1 cellular context compared by ENCODE assay signal in the genomic region with DNA sequence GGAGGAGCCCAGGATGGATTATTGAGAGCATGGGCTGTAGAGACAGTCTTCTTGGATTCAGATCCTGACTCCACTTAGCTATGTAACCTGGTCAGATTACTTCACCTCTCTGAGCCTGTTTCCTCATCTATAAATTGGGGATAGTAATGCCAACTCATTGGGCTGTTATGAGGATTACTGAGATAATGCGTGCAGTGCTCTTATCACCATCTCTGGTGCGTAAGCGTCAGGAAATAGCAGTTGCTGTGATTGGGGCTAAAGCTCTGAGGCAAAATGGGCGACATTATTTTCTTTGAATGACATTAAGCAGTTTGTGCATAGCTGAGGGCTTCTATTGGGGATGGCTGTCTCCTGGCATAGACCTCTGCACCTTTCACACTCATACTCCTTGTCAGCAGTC.
TF ChIP-seq lines count a peak whose summit lies in the region.

No MANE protein-coding gene starts in this region.

TF ChIP-seq in K562, 482 proteins besides CTCF, POLR2A, EP300 and RAD21:
- TF ChIP-seq, protein P1, sequence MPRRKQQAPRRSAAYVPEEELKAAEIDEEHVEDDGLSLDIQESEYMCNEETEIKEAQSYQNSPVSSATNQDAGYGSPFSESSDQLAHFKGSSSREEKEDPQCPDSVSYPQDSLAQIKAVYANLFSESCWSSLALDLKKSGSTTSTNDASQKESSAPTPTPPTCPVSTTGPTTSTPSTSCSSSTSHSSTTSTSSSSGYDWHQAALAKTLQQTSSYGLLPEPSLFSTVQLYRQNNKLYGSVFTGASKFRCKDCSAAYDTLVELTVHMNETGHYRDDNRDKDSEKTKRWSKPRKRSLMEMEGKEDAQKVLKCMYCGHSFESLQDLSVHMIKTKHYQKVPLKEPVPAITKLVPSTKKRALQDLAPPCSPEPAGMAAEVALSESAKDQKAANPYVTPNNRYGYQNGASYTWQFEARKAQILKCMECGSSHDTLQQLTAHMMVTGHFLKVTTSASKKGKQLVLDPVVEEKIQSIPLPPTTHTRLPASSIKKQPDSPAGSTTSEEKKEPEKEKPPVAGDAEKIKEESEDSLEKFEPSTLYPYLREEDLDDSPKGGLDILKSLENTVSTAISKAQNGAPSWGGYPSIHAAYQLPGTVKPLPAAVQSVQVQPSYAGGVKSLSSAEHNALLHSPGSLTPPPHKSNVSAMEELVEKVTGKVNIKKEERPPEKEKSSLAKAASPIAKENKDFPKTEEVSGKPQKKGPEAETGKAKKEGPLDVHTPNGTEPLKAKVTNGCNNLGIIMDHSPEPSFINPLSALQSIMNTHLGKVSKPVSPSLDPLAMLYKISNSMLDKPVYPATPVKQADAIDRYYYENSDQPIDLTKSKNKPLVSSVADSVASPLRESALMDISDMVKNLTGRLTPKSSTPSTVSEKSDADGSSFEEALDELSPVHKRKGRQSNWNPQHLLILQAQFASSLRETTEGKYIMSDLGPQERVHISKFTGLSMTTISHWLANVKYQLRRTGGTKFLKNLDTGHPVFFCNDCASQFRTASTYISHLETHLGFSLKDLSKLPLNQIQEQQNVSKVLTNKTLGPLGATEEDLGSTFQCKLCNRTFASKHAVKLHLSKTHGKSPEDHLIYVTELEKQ (CRISPR knock-in tag; IDR thresholded peaks at IDR 0.05), result no peak
- TF ChIP-seq TEAD1 (CRISPR knock-in tag; IDR thresholded peaks at IDR 0.05), result no peak
- TF ChIP-seq ADNP (tag; IDR thresholded peaks at IDR 0.05), result no peak
- no peak for TF ChIP-seq RFX7 (CRISPR knock-in tag; IDR thresholded peaks at IDR 0.05)
- TF ChIP-seq, protein P2, sequence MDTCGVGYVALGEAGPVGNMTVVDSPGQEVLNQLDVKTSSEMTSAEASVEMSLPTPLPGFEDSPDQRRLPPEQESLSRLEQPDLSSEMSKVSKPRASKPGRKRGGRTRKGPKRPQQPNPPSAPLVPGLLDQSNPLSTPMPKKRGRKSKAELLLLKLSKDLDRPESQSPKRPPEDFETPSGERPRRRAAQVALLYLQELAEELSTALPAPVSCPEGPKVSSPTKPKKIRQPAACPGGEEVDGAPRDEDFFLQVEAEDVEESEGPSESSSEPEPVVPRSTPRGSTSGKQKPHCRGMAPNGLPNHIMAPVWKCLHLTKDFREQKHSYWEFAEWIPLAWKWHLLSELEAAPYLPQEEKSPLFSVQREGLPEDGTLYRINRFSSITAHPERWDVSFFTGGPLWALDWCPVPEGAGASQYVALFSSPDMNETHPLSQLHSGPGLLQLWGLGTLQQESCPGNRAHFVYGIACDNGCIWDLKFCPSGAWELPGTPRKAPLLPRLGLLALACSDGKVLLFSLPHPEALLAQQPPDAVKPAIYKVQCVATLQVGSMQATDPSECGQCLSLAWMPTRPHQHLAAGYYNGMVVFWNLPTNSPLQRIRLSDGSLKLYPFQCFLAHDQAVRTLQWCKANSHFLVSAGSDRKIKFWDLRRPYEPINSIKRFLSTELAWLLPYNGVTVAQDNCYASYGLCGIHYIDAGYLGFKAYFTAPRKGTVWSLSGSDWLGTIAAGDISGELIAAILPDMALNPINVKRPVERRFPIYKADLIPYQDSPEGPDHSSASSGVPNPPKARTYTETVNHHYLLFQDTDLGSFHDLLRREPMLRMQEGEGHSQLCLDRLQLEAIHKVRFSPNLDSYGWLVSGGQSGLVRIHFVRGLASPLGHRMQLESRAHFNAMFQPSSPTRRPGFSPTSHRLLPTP (IDR thresholded peaks at IDR 0.05; ENCODE audit: borderline replicate concordance, extremely low read depth, insufficient read length), result no peak
- TF ChIP-seq BRD4 (IDR thresholded peaks at IDR 0.05), result no peak
- TF ChIP-seq PCBP1 (IDR thresholded peaks at IDR 0.05; ENCODE audit: low read depth, low read length, poor library complexity, severe bottlenecking), result no peak
- TF ChIP-seq, protein P3, sequence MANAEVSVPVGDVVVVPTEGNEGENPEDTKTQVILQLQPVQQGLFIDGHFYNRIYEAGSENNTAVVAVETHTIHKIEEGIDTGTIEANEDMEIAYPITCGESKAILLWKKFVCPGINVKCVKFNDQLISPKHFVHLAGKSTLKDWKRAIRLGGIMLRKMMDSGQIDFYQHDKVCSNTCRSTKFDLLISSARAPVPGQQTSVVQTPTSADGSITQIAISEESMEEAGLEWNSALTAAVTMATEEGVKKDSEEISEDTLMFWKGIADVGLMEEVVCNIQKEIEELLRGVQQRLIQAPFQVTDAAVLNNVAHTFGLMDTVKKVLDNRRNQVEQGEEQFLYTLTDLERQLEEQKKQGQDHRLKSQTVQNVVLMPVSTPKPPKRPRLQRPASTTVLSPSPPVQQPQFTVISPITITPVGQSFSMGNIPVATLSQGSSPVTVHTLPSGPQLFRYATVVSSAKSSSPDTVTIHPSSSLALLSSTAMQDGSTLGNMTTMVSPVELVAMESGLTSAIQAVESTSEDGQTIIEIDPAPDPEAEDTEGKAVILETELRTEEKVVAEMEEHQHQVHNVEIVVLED (CRISPR knock-in tag; IDR thresholded peaks at IDR 0.05), result no peak
- peak in 1 of 2 experiments; percentile 58; a peak in 1 of 4 replicates for TF ChIP-seq RCOR1 (IDR thresholded peaks at IDR 0.05; ENCODE audit: borderline replicate concordance in 1 of 2, low read depth in 2 of 2, low read length in 2 of 2)
- TF ChIP-seq NFE2L1 (tag; IDR thresholded peaks at IDR 0.05; ENCODE audit: borderline replicate concordance, low read depth), result no peak
- no peak for TF ChIP-seq DDX20 (tag; IDR thresholded peaks at IDR 0.05; ENCODE audit: low read depth)
- TF ChIP-seq, protein P4, sequence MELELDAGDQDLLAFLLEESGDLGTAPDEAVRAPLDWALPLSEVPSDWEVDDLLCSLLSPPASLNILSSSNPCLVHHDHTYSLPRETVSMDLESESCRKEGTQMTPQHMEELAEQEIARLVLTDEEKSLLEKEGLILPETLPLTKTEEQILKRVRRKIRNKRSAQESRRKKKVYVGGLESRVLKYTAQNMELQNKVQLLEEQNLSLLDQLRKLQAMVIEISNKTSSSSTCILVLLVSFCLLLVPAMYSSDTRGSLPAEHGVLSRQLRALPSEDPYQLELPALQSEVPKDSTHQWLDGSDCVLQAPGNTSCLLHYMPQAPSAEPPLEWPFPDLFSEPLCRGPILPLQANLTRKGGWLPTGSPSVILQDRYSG (tag; conservative IDR thresholded peaks at IDR 0.05; ENCODE audit: low read depth), result no peak
- TF ChIP-seq JUNB (CRISPR knock-in tag; conservative IDR thresholded peaks at IDR 0.05), result no peak
- TF ChIP-seq KAT7 (CRISPR knock-in tag; IDR thresholded peaks at IDR 0.05; ENCODE audit: borderline replicate concordance), result no peak
- no peak for TF ChIP-seq PHB2 (IDR thresholded peaks at IDR 0.05; ENCODE audit: low read depth)
- TF ChIP-seq CBFB (CRISPR knock-in tag; IDR thresholded peaks at IDR 0.05), result no peak
- peak; percentile 15; the same call in 1 of the 2 replicates for TF ChIP-seq CBFA2T3 (IDR thresholded peaks at IDR 0.05)
- peak; percentile 36; the same call in 1 of the 2 replicates for TF ChIP-seq NFE2 (IDR thresholded peaks at IDR 0.05; ENCODE audit: low read depth)
- TF ChIP-seq, protein P5, sequence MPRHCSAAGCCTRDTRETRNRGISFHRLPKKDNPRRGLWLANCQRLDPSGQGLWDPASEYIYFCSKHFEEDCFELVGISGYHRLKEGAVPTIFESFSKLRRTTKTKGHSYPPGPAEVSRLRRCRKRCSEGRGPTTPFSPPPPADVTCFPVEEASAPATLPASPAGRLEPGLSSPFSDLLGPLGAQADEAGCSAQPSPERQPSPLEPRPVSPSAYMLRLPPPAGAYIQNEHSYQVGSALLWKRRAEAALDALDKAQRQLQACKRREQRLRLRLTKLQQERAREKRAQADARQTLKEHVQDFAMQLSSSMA (CRISPR knock-in tag; IDR thresholded peaks at IDR 0.05), result no peak
- no peak for TF ChIP-seq CREB1 (IDR thresholded peaks at IDR 0.05)
- TF ChIP-seq CREB1 (CRISPR knock-in tag; IDR thresholded peaks at IDR 0.05), result no peak
- TF ChIP-seq TBL1XR1 (IDR thresholded peaks at IDR 0.05; ENCODE audit: low read length in 2 of 2), result no peak
- 0 out of 2 replicates have a peak, but pooled peaks have one; percentile 14 for TF ChIP-seq FOSL1 (tag; conservative IDR thresholded peaks at IDR 0.05)
- TF ChIP-seq ZNF408 (CRISPR knock-in tag; IDR thresholded peaks at IDR 0.05; ENCODE audit: low read depth), result no peak
- no peak for TF ChIP-seq SRSF3 (IDR thresholded peaks at IDR 0.05; ENCODE audit: insufficient read depth, low read length)
- TF ChIP-seq ZNF197 (CRISPR knock-in tag; IDR thresholded peaks at IDR 0.05; ENCODE audit: low read depth), result no peak
- TF ChIP-seq, protein P6, sequence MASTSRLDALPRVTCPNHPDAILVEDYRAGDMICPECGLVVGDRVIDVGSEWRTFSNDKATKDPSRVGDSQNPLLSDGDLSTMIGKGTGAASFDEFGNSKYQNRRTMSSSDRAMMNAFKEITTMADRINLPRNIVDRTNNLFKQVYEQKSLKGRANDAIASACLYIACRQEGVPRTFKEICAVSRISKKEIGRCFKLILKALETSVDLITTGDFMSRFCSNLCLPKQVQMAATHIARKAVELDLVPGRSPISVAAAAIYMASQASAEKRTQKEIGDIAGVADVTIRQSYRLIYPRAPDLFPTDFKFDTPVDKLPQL (IDR thresholded peaks at IDR 0.05; ENCODE audit: extremely low read depth, insufficient read length), result no peak
- no peak for TF ChIP-seq U2AF1 (optimal IDR thresholded peaks at IDR 0.05; ENCODE audit: low read depth, low read length)
- TF ChIP-seq ZNF699 (CRISPR knock-in tag; IDR thresholded peaks at IDR 0.05; ENCODE audit: insufficient replicate concordance), result no peak
- TF ChIP-seq ZKSCAN1 (IDR thresholded peaks at IDR 0.05; ENCODE audit: low read depth, low read length), result no peak
- peak; percentile 20 to 58; a peak in 3 of 4 replicates for TF ChIP-seq KDM1A (IDR thresholded peaks at IDR 0.05)
- TF ChIP-seq, protein P7, sequence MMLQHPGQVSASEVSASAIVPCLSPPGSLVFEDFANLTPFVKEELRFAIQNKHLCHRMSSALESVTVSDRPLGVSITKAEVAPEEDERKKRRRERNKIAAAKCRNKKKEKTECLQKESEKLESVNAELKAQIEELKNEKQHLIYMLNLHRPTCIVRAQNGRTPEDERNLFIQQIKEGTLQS (IDR thresholded peaks at IDR 0.05), result no peak
- TF ChIP-seq, protein P7 (CRISPR knock-in tag; conservative IDR thresholded peaks at IDR 0.05), result no peak
- TF ChIP-seq CHAMP1 (IDR thresholded peaks at IDR 0.05), result no peak
